2 cellular contexts compared by ENCODE assay signal in genomic region chr2:57760448-57760847, GRCh38.
TF ChIP-seq lines count a peak whose summit lies in the region.

No MANE protein-coding gene starts in this region.

TF ChIP-seq in K562, 482 proteins besides CTCF, POLR2A, EP300 and RAD21 (continued from another document):
- no peak for TF ChIP-seq ZNF740 (CRISPR knock-in tag; IDR thresholded peaks at IDR 0.05)
- no peak for TF ChIP-seq ZNF740 (tag; IDR thresholded peaks at IDR 0.05)

TF ChIP-seq in SK-N-SH, 30 proteins besides CTCF, POLR2A, EP300 and RAD21 (continued from another document):
- TF ChIP-seq REST (IDR thresholded peaks at IDR 0.05; ENCODE audit: low read depth, low read length) (no peak), TAF1 (IDR thresholded peaks at IDR 0.05; ENCODE audit: borderline replicate concordance, low read depth, low read length) (no peak), FOXM1 (IDR thresholded peaks at IDR 0.05; ENCODE audit: low read depth) (no peak), MXI1 (IDR thresholded peaks at IDR 0.05; ENCODE audit: low read depth, low read length) (no peak), EZH2phosphoT487 (IDR thresholded peaks at IDR 0.05; ENCODE audit: borderline replicate concordance, low read depth) (no peak), NRF1 (IDR thresholded peaks at IDR 0.05; ENCODE audit: low read depth, low read length) (no peak), PBX3 (IDR thresholded peaks at IDR 0.05) (no peak), USF1 (IDR thresholded peaks at IDR 0.05; ENCODE audit: borderline replicate concordance, low read depth) (no peak)
